In genomic region chr2:98822301-98823164, GRCh38 we compare ENCODE assay signal across 8 cellular contexts.
DNase-seq lines count a peak whose midpoint lies in the region; ATAC-seq and TF ChIP-seq lines count a peak whose summit lies in the region.

No MANE protein-coding gene starts in this region.

- no peak for ATAC-seq in GM18517 (IDR thresholded peaks at IDR 0.05; ENCODE audit: unreplicated experiment)

- peak overlapping the region; percentile 13 to 41 for H3K4me3 ChIP-seq in cardiac fibroblast (replicated peaks in 1 of 2; ENCODE audit: low read depth in 2 of 2, low read length in 2 of 2)

- TF ChIP-seq CTCF in cardiac fibroblast (IDR thresholded peaks at IDR 0.05; ENCODE audit: low read depth, low read length) = peak; percentile 55

- peak; percentile 20 for DNase-seq in activated CD4-positive, CD25-positive, alpha-beta regulatory T cell treated with anti-CD3 and anti-CD28 coated beads, Interleukin-2, amount 50 U/mL, for 16 hours (ENCODE audit: low read depth, low spot score)
- peak in 1 of 2 donors; percentile 18 for DNase-seq in cardiac fibroblast (ENCODE audit: low read depth in 2 of 2)
- peak; percentile 81 for DNase-seq in left kidney (ENCODE audit: low read depth, low spot score)
- DNase-seq in stimulated activated CD4-positive, alpha-beta T cell treated with anti-CD3 and anti-CD28 coated beads, Interleukin-2, amount 100 ng/mL, for 48 hours = peak; percentile 33 to 59
- DNase-seq in glomerular visceral epithelial cell (ENCODE audit: extremely low spot score) = no peak
- DNase-seq in NCI-H1694 (lab: John Stamatoyannopoulos, UW) = no peak
- no peak for DNase-seq in HT-29 (ENCODE audit: low spot score)

Comparison
In these comparisons a context has a peak if more than half of its experiments do, and no peak if none do; other contexts are left out.
1. DNase-seq: peak in activated CD4-positive, CD25-positive, alpha-beta regulatory T cell treated with anti-CD3 and anti-CD28 coated beads, Interleukin-2, amount 50 U/mL, for 16 hours (single experiment), left kidney (single experiment) and stimulated activated CD4-positive, alpha-beta T cell treated with anti-CD3 and anti-CD28 coated beads, Interleukin-2, amount 100 ng/mL, for 48 hours (2 of 2); none in glomerular visceral epithelial cell (single experiment), NCI-H1694 (single experiment) and HT-29 (single experiment).